In genomic region chr5:126676195-126676624, GRCh38 we compare ENCODE assay signal across 1 cellular context.
TF ChIP-seq lines count a peak whose summit lies in the region.

No MANE protein-coding gene starts in this region.

TF ChIP-seq in HepG2, 621 proteins besides CTCF, POLR2A, EP300 and RAD21 (continued from another document and continues in another):
- TF ChIP-seq, protein P1, sequence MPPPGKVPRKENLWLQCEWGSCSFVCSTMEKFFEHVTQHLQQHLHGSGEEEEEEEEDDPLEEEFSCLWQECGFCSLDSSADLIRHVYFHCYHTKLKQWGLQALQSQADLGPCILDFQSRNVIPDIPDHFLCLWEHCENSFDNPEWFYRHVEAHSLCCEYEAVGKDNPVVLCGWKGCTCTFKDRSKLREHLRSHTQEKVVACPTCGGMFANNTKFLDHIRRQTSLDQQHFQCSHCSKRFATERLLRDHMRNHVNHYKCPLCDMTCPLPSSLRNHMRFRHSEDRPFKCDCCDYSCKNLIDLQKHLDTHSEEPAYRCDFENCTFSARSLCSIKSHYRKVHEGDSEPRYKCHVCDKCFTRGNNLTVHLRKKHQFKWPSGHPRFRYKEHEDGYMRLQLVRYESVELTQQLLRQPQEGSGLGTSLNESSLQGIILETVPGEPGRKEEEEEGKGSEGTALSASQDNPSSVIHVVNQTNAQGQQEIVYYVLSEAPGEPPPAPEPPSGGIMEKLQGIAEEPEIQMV (CRISPR knock-in tag; IDR thresholded peaks at IDR 0.05; ENCODE audit: low read depth): no peak
- TF ChIP-seq, protein P2, sequence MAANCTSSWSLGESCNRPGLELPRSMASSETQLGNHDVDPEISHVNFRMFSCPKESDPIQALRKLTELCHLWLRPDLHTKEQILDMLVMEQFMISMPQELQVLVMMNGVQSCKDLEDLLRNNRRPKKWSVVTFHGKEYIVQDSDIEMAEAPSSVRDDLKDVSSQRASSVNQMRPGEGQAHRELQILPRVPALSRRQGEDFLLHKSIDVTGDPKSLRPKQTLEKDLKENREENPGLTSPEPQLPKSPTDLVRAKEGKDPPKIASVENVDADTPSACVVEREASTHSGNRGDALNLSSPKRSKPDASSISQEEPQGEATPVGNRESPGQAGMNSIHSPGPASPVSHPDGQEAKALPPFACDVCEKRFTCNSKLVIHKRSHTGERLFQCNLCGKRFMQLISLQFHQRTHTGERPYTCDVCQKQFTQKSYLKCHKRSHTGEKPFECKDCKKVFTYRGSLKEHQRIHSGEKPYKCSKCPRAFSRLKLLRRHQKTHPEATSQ (CRISPR knock-in tag; IDR thresholded peaks at IDR 0.05; ENCODE audit: borderline replicate concordance): no peak
- TF ChIP-seq ZNF790 (CRISPR knock-in tag; IDR thresholded peaks at IDR 0.05; ENCODE audit: borderline replicate concordance) (no peak), THYN1 (CRISPR knock-in tag; IDR thresholded peaks at IDR 0.05; ENCODE audit: borderline replicate concordance, low read depth) (no peak), HOXD1 (CRISPR knock-in tag; IDR thresholded peaks at IDR 0.05) (no peak), CBX1 (IDR thresholded peaks at IDR 0.05; ENCODE audit: low read depth) (no peak), HMGA1 (CRISPR knock-in tag; conservative IDR thresholded peaks at IDR 0.05) (no peak), FOXO1 (CRISPR knock-in tag; IDR thresholded peaks at IDR 0.05) (no peak), CAMTA2 (CRISPR knock-in tag; IDR thresholded peaks at IDR 0.05; ENCODE audit: borderline replicate concordance) (no peak), RBM39 (IDR thresholded peaks at IDR 0.05; ENCODE audit: low read depth, low read length, poor library complexity, severe bottlenecking) (no peak), ZFP1 (CRISPR knock-in tag; IDR thresholded peaks at IDR 0.05) (no peak), ZNF354B (CRISPR knock-in tag; IDR thresholded peaks at IDR 0.05) (no peak), ATF4 (CRISPR knock-in tag; IDR thresholded peaks at IDR 0.05) (peak; percentile 85 to 97), ATF3 (CRISPR knock-in tag; IDR thresholded peaks at IDR 0.05) (peak; percentile 100), PATZ1 (CRISPR knock-in tag; IDR thresholded peaks at IDR 0.05) (no peak), POLR2AphosphoS5 (IDR thresholded peaks at IDR 0.05; ENCODE audit: low read depth, low read length) (no peak), ZBTB7A (CRISPR knock-in tag; IDR thresholded peaks at IDR 0.05) (no peak), DNMT1 (CRISPR knock-in tag; IDR thresholded peaks at IDR 0.05) (no peak), ISX (CRISPR knock-in tag; conservative IDR thresholded peaks at IDR 0.05) (no peak), KDM5B (CRISPR knock-in tag; IDR thresholded peaks at IDR 0.05; ENCODE audit: borderline replicate concordance) (no peak), KLF13 (CRISPR knock-in tag; IDR thresholded peaks at IDR 0.05) (no peak), ELK4 (CRISPR knock-in tag; IDR thresholded peaks at IDR 0.05; ENCODE audit: borderline replicate concordance) (no peak), MBNL3 (CRISPR knock-in tag; conservative IDR thresholded peaks at IDR 0.05) (no peak), MTA3 (CRISPR knock-in tag; IDR thresholded peaks at IDR 0.05) (no peak), ZKSCAN8 (CRISPR knock-in tag; IDR thresholded peaks at IDR 0.05; ENCODE audit: borderline replicate concordance) (no peak), ZNF24 (IDR thresholded peaks at IDR 0.05) (0 out of 2 replicates have a peak, but pooled peaks have one; percentile 47), ZNF646 (CRISPR knock-in tag; IDR thresholded peaks at IDR 0.05) (peak; percentile 76), ZNF713 (CRISPR knock-in tag; IDR thresholded peaks at IDR 0.05) (no peak), ZNF335 (CRISPR knock-in tag; IDR thresholded peaks at IDR 0.05) (0 out of 2 replicates have a peak, but pooled peaks have one; percentile 32), KAT7 (CRISPR knock-in tag; IDR thresholded peaks at IDR 0.05; ENCODE audit: borderline replicate concordance) (no peak), ELF4 (CRISPR knock-in tag; IDR thresholded peaks at IDR 0.05; ENCODE audit: borderline replicate concordance) (no peak), ZNF30 (CRISPR knock-in tag; IDR thresholded peaks at IDR 0.05) (no peak), ZNF263 (CRISPR knock-in tag; IDR thresholded peaks at IDR 0.05) (no peak), ISL2 (CRISPR knock-in tag; IDR thresholded peaks at IDR 0.05) (no peak), RFXAP (CRISPR knock-in tag; IDR thresholded peaks at IDR 0.05; ENCODE audit: borderline replicate concordance) (no peak), ZNF883 (CRISPR knock-in tag; IDR thresholded peaks at IDR 0.05; ENCODE audit: not compliant biosample characterization) (no peak), ARNTL (CRISPR knock-in tag; IDR thresholded peaks at IDR 0.05) (no peak), ZSCAN31 (CRISPR knock-in tag; IDR thresholded peaks at IDR 0.05; ENCODE audit: low read depth) (no peak), ZSCAN21 (CRISPR knock-in tag; IDR thresholded peaks at IDR 0.05; ENCODE audit: borderline replicate concordance) (no peak), FOXP1 (IDR thresholded peaks at IDR 0.05) (no peak), FOXP1 (CRISPR knock-in tag; IDR thresholded peaks at IDR 0.05) (no peak), AGO1 (IDR thresholded peaks at IDR 0.05; ENCODE audit: low read depth, low read length, poor library complexity, severe bottlenecking) (no peak), YEATS4 (CRISPR knock-in tag; IDR thresholded peaks at IDR 0.05; ENCODE audit: borderline replicate concordance) (no peak)
- TF ChIP-seq, protein P3, sequence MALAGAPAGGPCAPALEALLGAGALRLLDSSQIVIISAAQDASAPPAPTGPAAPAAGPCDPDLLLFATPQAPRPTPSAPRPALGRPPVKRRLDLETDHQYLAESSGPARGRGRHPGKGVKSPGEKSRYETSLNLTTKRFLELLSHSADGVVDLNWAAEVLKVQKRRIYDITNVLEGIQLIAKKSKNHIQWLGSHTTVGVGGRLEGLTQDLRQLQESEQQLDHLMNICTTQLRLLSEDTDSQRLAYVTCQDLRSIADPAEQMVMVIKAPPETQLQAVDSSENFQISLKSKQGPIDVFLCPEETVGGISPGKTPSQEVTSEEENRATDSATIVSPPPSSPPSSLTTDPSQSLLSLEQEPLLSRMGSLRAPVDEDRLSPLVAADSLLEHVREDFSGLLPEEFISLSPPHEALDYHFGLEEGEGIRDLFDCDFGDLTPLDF (CRISPR knock-in tag; IDR thresholded peaks at IDR 0.05): no peak
- TF ChIP-seq, protein P4, sequence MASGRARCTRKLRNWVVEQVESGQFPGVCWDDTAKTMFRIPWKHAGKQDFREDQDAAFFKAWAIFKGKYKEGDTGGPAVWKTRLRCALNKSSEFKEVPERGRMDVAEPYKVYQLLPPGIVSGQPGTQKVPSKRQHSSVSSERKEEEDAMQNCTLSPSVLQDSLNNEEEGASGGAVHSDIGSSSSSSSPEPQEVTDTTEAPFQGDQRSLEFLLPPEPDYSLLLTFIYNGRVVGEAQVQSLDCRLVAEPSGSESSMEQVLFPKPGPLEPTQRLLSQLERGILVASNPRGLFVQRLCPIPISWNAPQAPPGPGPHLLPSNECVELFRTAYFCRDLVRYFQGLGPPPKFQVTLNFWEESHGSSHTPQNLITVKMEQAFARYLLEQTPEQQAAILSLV (CRISPR knock-in tag; IDR thresholded peaks at IDR 0.05; ENCODE audit: borderline replicate concordance): no peak
- TF ChIP-seq, protein P5, sequence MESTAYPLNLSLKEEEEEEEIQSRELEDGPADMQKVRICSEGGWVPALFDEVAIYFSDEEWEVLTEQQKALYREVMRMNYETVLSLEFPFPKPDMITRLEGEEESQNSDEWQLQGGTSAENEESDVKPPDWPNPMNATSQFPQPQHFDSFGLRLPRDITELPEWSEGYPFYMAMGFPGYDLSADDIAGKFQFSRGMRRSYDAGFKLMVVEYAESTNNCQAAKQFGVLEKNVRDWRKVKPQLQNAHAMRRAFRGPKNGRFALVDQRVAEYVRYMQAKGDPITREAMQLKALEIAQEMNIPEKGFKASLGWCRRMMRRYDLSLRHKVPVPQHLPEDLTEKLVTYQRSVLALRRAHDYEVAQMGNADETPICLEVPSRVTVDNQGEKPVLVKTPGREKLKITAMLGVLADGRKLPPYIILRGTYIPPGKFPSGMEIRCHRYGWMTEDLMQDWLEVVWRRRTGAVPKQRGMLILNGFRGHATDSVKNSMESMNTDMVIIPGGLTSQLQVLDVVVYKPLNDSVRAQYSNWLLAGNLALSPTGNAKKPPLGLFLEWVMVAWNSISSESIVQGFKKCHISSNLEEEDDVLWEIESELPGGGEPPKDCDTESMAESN (CRISPR knock-in tag; conservative IDR thresholded peaks at IDR 0.05): no peak
- TF ChIP-seq, protein P6, sequence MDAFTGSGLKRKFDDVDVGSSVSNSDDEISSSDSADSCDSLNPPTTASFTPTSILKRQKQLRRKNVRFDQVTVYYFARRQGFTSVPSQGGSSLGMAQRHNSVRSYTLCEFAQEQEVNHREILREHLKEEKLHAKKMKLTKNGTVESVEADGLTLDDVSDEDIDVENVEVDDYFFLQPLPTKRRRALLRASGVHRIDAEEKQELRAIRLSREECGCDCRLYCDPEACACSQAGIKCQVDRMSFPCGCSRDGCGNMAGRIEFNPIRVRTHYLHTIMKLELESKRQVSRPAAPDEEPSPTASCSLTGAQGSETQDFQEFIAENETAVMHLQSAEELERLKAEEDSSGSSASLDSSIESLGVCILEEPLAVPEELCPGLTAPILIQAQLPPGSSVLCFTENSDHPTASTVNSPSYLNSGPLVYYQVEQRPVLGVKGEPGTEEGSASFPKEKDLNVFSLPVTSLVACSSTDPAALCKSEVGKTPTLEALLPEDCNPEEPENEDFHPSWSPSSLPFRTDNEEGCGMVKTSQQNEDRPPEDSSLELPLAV (CRISPR knock-in tag; conservative IDR thresholded peaks at IDR 0.05; ENCODE audit: low read depth): no peak
